35 cellular contexts compared by ENCODE assay signal in genomic region chr1:181971424-181971823, GRCh38.
"Had no signal": no experiment of that assay in that cellular context is flagged by ENCODE, and none has a peak within 500 bp of the region (broad histone marks: within the 10 kb centered on the region; RNA-seq: fewer than 3 reads in every experiment).

No MANE protein-coding gene starts in this region.

- H3K27me3 ChIP-seq: ascending aorta, breast epithelium, dorsolateral prefrontal cortex, heart left ventricle had no signal

- H3K4me1 ChIP-seq: ascending aorta, breast epithelium, heart left ventricle had no signal

- H3K36me3 Mint-ChIP-seq: activated CD8-positive, alpha-beta memory T cell treated with anti-CD3 and anti-CD28 coated beads, Interleukin-2, amount 10 ng/mL, durations not matched to agents 7 days and 5 days; activated naive CD4-positive, alpha-beta T cell treated with anti-CD3 and anti-CD28 coated beads, Interleukin-2, amount 10 ng/mL, durations not matched to agents 7 days and 5 days; activated naive CD8-positive, alpha-beta T cell treated with anti-CD3 and anti-CD28 coated beads, Interleukin-2, amount 10 ng/mL, durations not matched to agents 7 days and 5 days; brain had no signal

- FAIRE-seq: frontal cortex had no signal

- ATAC-seq: activated CD8-positive, alpha-beta memory T cell treated with anti-CD3 and anti-CD28 coated beads, Interleukin-2, amount 10 ng/mL, durations not matched to agents 7 days and 5 days; activated CD8-positive, alpha-beta T cell treated with anti-CD3 and anti-CD28 coated beads for 36 hours; activated naive CD4-positive, alpha-beta T cell treated with anti-CD3 and anti-CD28 coated beads, Interleukin-2, amount 50 U/mL, for 72 hours; activated T-cell treated with anti-CD3 and anti-CD28 coated beads, Interleukin-2, amount 50 U/mL, for 72 hours; esophagus mucosa; heart left ventricle; T-helper 17 cell had no signal

- DNase-seq: activated CD4-positive, alpha-beta T cell treated with anti-CD3 and anti-CD28 coated beads for 1 hour; activated CD4-positive, alpha-beta T cell treated with anti-CD3 and anti-CD28 coated beads for 4 hours; activated CD4-positive, alpha-beta T cell treated with anti-CD3 and anti-CD28 coated beads, Interleukin-2, amount 10 ng/mL, durations not matched to agents 7 days and 5 days; activated CD4-positive, alpha-beta T cell treated with anti-CD3 and anti-CD28 coated beads, Interleukin-2, amount 50 U/mL, for 4 hours; activated CD8-positive, alpha-beta memory T cell treated with anti-CD3 and anti-CD28 coated beads, Interleukin-2, amount 10 ng/mL, durations not matched to agents 7 days and 5 days; activated CD8-positive, alpha-beta memory T cell treated with anti-CD3 and anti-CD28 coated beads, Interleukin-2, amount 50 U/mL, for 48 hours; activated CD8-positive, alpha-beta T cell treated with anti-CD3 and anti-CD28 coated beads for 36 hours; activated gamma-delta T cell; activated naive CD4-positive, alpha-beta T cell; activated naive CD4-positive, alpha-beta T cell treated with anti-CD3 and anti-CD28 coated beads, Interleukin-2, amount 10 ng/mL, durations not matched to agents 7 days and 5 days; activated naive CD8-positive, alpha-beta T cell treated with anti-CD3 and anti-CD28 coated beads, Interleukin-2, amount 10 ng/mL, durations not matched to agents 7 days and 5 days; activated T-cell treated with anti-CD3 and anti-CD28 coated beads for 4 hours; activated T-cell treated with anti-CD3 and anti-CD28 coated beads, Interleukin-2, amount 50 U/mL, for 24 hours; activated T-cell treated with anti-CD3 and anti-CD28 coated beads, Interleukin-2, amount 50 U/mL, for 72 hours; central memory CD4-positive, alpha-beta T cell; cerebellar nuclear complex; dorsolateral prefrontal cortex; effector memory CD4-positive, alpha-beta T cell; endodermal cell; foreskin fibroblast; glutamatergic neuron; heart left ventricle; T-helper 1 cell; T-helper 17 cell; T1000 had no signal

- H3K4me1 Mint-ChIP-seq: activated CD4-positive, alpha-beta T cell treated with anti-CD3 and anti-CD28 coated beads, Interleukin-2, amount 10 ng/mL, durations not matched to agents 7 days and 5 days; activated CD8-positive, alpha-beta memory T cell treated with anti-CD3 and anti-CD28 coated beads, Interleukin-2, amount 10 ng/mL, durations not matched to agents 7 days and 5 days; activated naive CD4-positive, alpha-beta T cell treated with anti-CD3 and anti-CD28 coated beads, Interleukin-2, amount 10 ng/mL, durations not matched to agents 7 days and 5 days; activated naive CD8-positive, alpha-beta T cell treated with anti-CD3 and anti-CD28 coated beads, Interleukin-2, amount 10 ng/mL, durations not matched to agents 7 days and 5 days; brain; T-helper 17 cell had no signal

- H3K27ac Mint-ChIP-seq: activated CD4-positive, alpha-beta T cell treated with anti-CD3 and anti-CD28 coated beads, Interleukin-2, amount 10 ng/mL, durations not matched to agents 7 days and 5 days; activated CD8-positive, alpha-beta memory T cell treated with anti-CD3 and anti-CD28 coated beads, Interleukin-2, amount 10 ng/mL, durations not matched to agents 7 days and 5 days; activated CD8-positive, alpha-beta T cell treated with anti-CD3 and anti-CD28 coated beads for 36 hours; activated naive CD4-positive, alpha-beta T cell treated with anti-CD3 and anti-CD28 coated beads, Interleukin-2, amount 10 ng/mL, durations not matched to agents 7 days and 5 days; activated naive CD8-positive, alpha-beta T cell treated with anti-CD3 and anti-CD28 coated beads, Interleukin-2, amount 10 ng/mL, durations not matched to agents 7 days and 5 days; activated T-cell treated with anti-CD3 and anti-CD28 coated beads, Interleukin-2, amount 50 U/mL, for 24 hours; activated T-cell treated with anti-CD3 and anti-CD28 coated beads, Interleukin-2, amount 50 U/mL, for 72 hours; brain; dendritic cell treated with granulocyte-macrophage colony-stimulating factor and Interleukin-4, amounts not matched to agents 40 ng/mL and 50 ng/mL, for 4 days; endodermal cell; T-helper 17 cell; T-helper 2 cell treated with Interferon-gamma antibody and Interleukin-4, amounts not matched to agents 5 μg/mL and 100 μg/mL, for 36 hours had no signal

- H3K27me3 Mint-ChIP-seq: dendritic cell treated with granulocyte-macrophage colony-stimulating factor and Interleukin-4, amounts not matched to agents 40 ng/mL and 50 ng/mL, for 4 days had no signal

- H3K27ac ChIP-seq: ascending aorta, breast epithelium, cardiac muscle cell, coronary artery, dorsolateral prefrontal cortex, heart left ventricle had no signal

- H3K4me3 Mint-ChIP-seq: activated CD4-positive, alpha-beta T cell treated with anti-CD3 and anti-CD28 coated beads, Interleukin-2, amount 10 ng/mL, durations not matched to agents 7 days and 5 days; activated CD8-positive, alpha-beta memory T cell treated with anti-CD3 and anti-CD28 coated beads, Interleukin-2, amount 10 ng/mL, durations not matched to agents 7 days and 5 days; activated CD8-positive, alpha-beta T cell treated with anti-CD3 and anti-CD28 coated beads for 36 hours; activated naive CD4-positive, alpha-beta T cell treated with anti-CD3 and anti-CD28 coated beads, Interleukin-2, amount 10 ng/mL, durations not matched to agents 7 days and 5 days; activated naive CD8-positive, alpha-beta T cell treated with anti-CD3 and anti-CD28 coated beads, Interleukin-2, amount 10 ng/mL, durations not matched to agents 7 days and 5 days; activated T-cell treated with anti-CD3 and anti-CD28 coated beads, Interleukin-2, amount 50 U/mL, for 24 hours; activated T-cell treated with anti-CD3 and anti-CD28 coated beads, Interleukin-2, amount 50 U/mL, for 72 hours; brain; dendritic cell treated with granulocyte-macrophage colony-stimulating factor and Interleukin-4, amounts not matched to agents 40 ng/mL and 50 ng/mL, for 4 days; endodermal cell; T-helper 17 cell; T-helper 2 cell treated with Interferon-gamma antibody and Interleukin-4, amounts not matched to agents 5 μg/mL and 100 μg/mL, for 36 hours had no signal

- H3K9me3 Mint-ChIP-seq: activated CD4-positive, alpha-beta T cell treated with anti-CD3 and anti-CD28 coated beads, Interleukin-2, amount 10 ng/mL, durations not matched to agents 7 days and 5 days; activated naive CD4-positive, alpha-beta T cell treated with anti-CD3 and anti-CD28 coated beads, Interleukin-2, amount 10 ng/mL, durations not matched to agents 7 days and 5 days; T-helper 2 cell treated with Interferon-gamma antibody and Interleukin-4, amounts not matched to agents 5 μg/mL and 100 μg/mL, for 36 hours had no signal

- H3K36me3 ChIP-seq: ascending aorta, breast epithelium, cardiac muscle cell, heart left ventricle had no signal

- H3K4me3 ChIP-seq: ascending aorta, breast epithelium, cardiac muscle cell, coronary artery, dorsolateral prefrontal cortex, heart left ventricle had no signal
